Comparison of ENCODE assay signal across 22 cellular contexts in the genomic region with DNA sequence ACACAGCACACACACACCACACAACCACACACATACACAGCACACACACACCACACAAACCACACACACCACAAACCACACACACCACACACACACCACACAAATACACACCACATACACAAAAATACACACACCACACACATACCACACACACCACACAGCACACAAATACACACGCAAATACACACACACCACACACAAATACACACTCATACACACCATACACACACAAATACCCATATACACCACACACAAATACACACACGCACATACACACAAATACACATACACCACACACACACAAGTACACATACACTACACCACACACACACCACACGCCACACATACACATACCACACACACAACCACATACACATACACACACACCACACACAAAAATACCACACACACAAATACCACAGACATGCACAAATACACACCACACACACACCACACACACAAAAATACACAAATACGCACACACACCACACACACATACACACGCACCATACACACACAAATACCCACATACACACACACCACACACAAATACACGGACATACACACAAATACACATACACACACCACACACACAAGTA.
DNase-seq lines count a peak whose midpoint lies in the region; ATAC-seq, FAIRE-seq and TF ChIP-seq lines count a peak whose summit lies in the region.
"Had no signal": no experiment of that assay in that cellular context is flagged by ENCODE, and none has a peak within 500 bp of the region (broad histone marks: within the 10 kb centered on the region; RNA-seq: fewer than 3 reads in every experiment).

No MANE protein-coding gene starts in this region.

- intact Hi-C loops in posterior vena cava (cut with DNase I), result loop anchor here (5.0 to 10.0 kb wide), 2 partner anchors 231 to 1849 kb away; a partner anchor contains a TSS
- intact Hi-C loops in activated CD8-positive, alpha-beta T cell treated with anti-CD3 and anti-CD28 coated beads for 36 hours (cut with micrococcal nuclease), result no loop called here

- H3K27me3 Mint-ChIP-seq in activated CD8-positive, alpha-beta T cell treated with anti-CD3 and anti-CD28 coated beads for 36 hours, result peaks cover 18% of the 10 kb centered on the region

- CTCF ChIA-PET in activated CD8-positive, alpha-beta T cell treated with anti-CD3 and anti-CD28 coated beads for 36 hours (lab: Charles Lee), result no interaction called here

- H3K9me1 ChIP-seq in keratinocyte (ENCODE audit: control insufficient read depth, extremely low read depth, insufficient read depth, low read length), result no peaks in the 10 kb centered on the region

- H4K20me1 ChIP-seq in keratinocyte (ENCODE audit: control insufficient read depth, extremely low read depth, insufficient read depth, low read length), result no peaks in the 10 kb centered on the region
- H4K20me1 ChIP-seq: BLaER1 treated with 17β-estradiol and CSF1 and Interleukin-3, amounts not matched to agents 10 nM and 100 nM had no signal

- TF ChIP-seq CTCF in keratinocyte (optimal IDR thresholded peaks at IDR 0.05 in 1 of 3, IDR thresholded peaks at IDR 0.05 in 1 of 3, conservative IDR thresholded peaks at IDR 0.05 in 1 of 3; ENCODE audit: extremely low read depth in 1 of 3, insufficient read depth in 2 of 3, low read length in 3 of 3) (no peak), GM20000 (IDR thresholded peaks at IDR 0.05; ENCODE audit: extremely low read depth, missing control alignments) (no peak)
- TF ChIP-seq CTCF in activated CD8-positive, alpha-beta T cell treated with anti-CD3 and anti-CD28 coated beads for 36 hours (IDR thresholded peaks at IDR 0.05), result no peak

- H3K36me3 Mint-ChIP-seq in activated CD8-positive, alpha-beta T cell treated with anti-CD3 and anti-CD28 coated beads for 36 hours (ENCODE audit: low read depth), result no peaks in the 10 kb centered on the region
- H3K36me3 Mint-ChIP-seq: CD4-positive, alpha-beta memory T cell had no signal

- peaks cover 7% of the 10 kb centered on the region for H3K27me3 ChIP-seq in keratinocyte (ENCODE audit: control insufficient read depth, extremely low read depth, insufficient read depth, low read length)
- H3K27me3 ChIP-seq in stomach smooth muscle (ENCODE audit: control insufficient read depth in 1 of 2, insufficient read depth in 2 of 2, low read length in 2 of 2), result no peaks in the 10 kb centered on the region
- H3K27me3 ChIP-seq: BLaER1 treated with 17β-estradiol and CSF1 and Interleukin-3, amounts not matched to agents 10 nM and 100 nM had no signal

- POLR2A ChIA-PET in activated CD8-positive, alpha-beta T cell treated with anti-CD3 and anti-CD28 coated beads for 36 hours (lab: Charles Lee), result no interaction called here

- H3K36me3 ChIP-seq in keratinocyte (ENCODE audit: control insufficient read depth in 2 of 2, extremely low read depth in 1 of 2, insufficient read depth in 2 of 2, low read length in 2 of 2) (no peaks in the 10 kb centered on the region), stomach smooth muscle (ENCODE audit: control insufficient read depth in 2 of 2, insufficient read depth in 2 of 2, low read length in 2 of 2) (no peaks in the 10 kb centered on the region)
- H3K36me3 ChIP-seq: BLaER1 treated with 17β-estradiol and CSF1 and Interleukin-3, amounts not matched to agents 10 nM and 100 nM; SJCRH30 had no signal

- H3K4me1 Mint-ChIP-seq in activated CD8-positive, alpha-beta T cell treated with anti-CD3 and anti-CD28 coated beads for 36 hours (ENCODE audit: low read depth), result no peaks in the 10 kb centered on the region
- H3K4me1 Mint-ChIP-seq: CD4-positive, alpha-beta memory T cell had no signal

- H3K27ac ChIP-seq in keratinocyte (ENCODE audit: control insufficient read depth, insufficient read depth, low read length), result no peak overlapping the region
- H3K27ac ChIP-seq in stomach smooth muscle (ENCODE audit: low read length), result peak overlapping the region; percentile 64
- H3K27ac ChIP-seq: BLaER1 treated with 17β-estradiol and CSF1 and Interleukin-3, amounts not matched to agents 10 nM and 100 nM; SJCRH30 had no signal

- no peak overlapping the region for H3K9ac ChIP-seq in keratinocyte (ENCODE audit: control insufficient read depth, extremely low read depth, insufficient read depth, low read length)
- peak overlapping the region in 1 of 2 donors; percentile 8 for H3K9ac ChIP-seq in stomach smooth muscle (ENCODE audit: low read length in 2 of 2)
- H3K9ac ChIP-seq: BLaER1 treated with 17β-estradiol and CSF1 and Interleukin-3, amounts not matched to agents 10 nM and 100 nM had no signal

- DNase-seq in GM12891 (ENCODE audit: insufficient read length, low spot score), result no peak
- peak; percentile 8 for DNase-seq in amniotic epithelial cell (ENCODE audit: low read depth)
- no peak for DNase-seq in keratinocyte (ENCODE audit: low read depth, low spot score)
- no peak for DNase-seq in GM20000 (ENCODE audit: low spot score)
- no peak for DNase-seq in NCI-H345 (lab: John Stamatoyannopoulos, UW)
- no peak for DNase-seq in posterior vena cava (ENCODE audit: low spot score)
- no peak for DNase-seq in activated CD8-positive, alpha-beta T cell treated with anti-CD3 and anti-CD28 coated beads for 36 hours
- DNase-seq: 8988T; Caco-2; CD4-positive, alpha-beta memory T cell; DMS 273 treated with DMSO at 0.1 percent for 48 hours; DMS79 treated with DMSO at 0.1 percent for 48 hours; KBM-7; MM.1S; NCI-H1048; NCI-H1436; NCI-H2029 treated with DMSO at 0.1 percent for 48 hours; NCI-H524 treated with DMSO at 0.1 percent for 48 hours; SJCRH30 had no signal

- no peak overlapping the region for H3K4me3 Mint-ChIP-seq in activated CD8-positive, alpha-beta T cell treated with anti-CD3 and anti-CD28 coated beads for 36 hours
- H3K4me3 Mint-ChIP-seq: CD4-positive, alpha-beta memory T cell had no signal

- H3K9me3 ChIP-seq in keratinocyte (ENCODE audit: control insufficient read depth, low read depth, low read length) (no peaks in the 10 kb centered on the region), stomach smooth muscle (ENCODE audit: control insufficient read depth in 2 of 2, low read length in 2 of 2) (no peaks in the 10 kb centered on the region)
- H3K9me3 ChIP-seq: Caco-2 had no signal

- no peak for TF ChIP-seq POLR2A in GM12891 (IDR thresholded peaks at IDR 0.05; ENCODE audit: low read depth, low read length)

- dilution Hi-C loops in keratinocyte (cut with MboI; ENCODE audit: extremely low pct_ligation_motif_present, low sequenced_read_pairs), result no loop called here

- H3K4me3 ChIP-seq in keratinocyte (ENCODE audit: control insufficient read depth in 2 of 3, extremely low read depth in 1 of 3, insufficient read depth in 2 of 3, low read depth in 1 of 3, low read length in 3 of 3) (no peak overlapping the region), stomach smooth muscle (ENCODE audit: low read length in 2 of 2) (no peak overlapping the region)
- H3K4me3 ChIP-seq: BLaER1 treated with 17β-estradiol and CSF1 and Interleukin-3, amounts not matched to agents 10 nM and 100 nM; SJCRH30 had no signal

- peak; percentile 85 for FAIRE-seq in GM12891 (lab: Jason Lieb, UNC)
- FAIRE-seq in keratinocyte (lab: Jason Lieb, UNC), result peak; percentile 44
- FAIRE-seq: RCC 7860 had no signal

- no peaks in the 10 kb centered on the region for H3K79me2 ChIP-seq in keratinocyte (ENCODE audit: control insufficient read depth, insufficient read depth, low read length)

- no peak overlapping the region for H3K27ac Mint-ChIP-seq in activated CD8-positive, alpha-beta T cell treated with anti-CD3 and anti-CD28 coated beads for 36 hours
- H3K27ac Mint-ChIP-seq: CD4-positive, alpha-beta memory T cell had no signal

- H2AFZ ChIP-seq in keratinocyte (ENCODE audit: control insufficient read depth, low read length), result no peak overlapping the region

- H3K4me1 ChIP-seq in keratinocyte (ENCODE audit: control insufficient read depth, extremely low read depth, insufficient read depth, low read length) (no peaks in the 10 kb centered on the region), stomach smooth muscle (ENCODE audit: control insufficient read depth, insufficient read depth, low read length) (peaks cover 22% of the 10 kb centered on the region)
- H3K4me1 ChIP-seq: BLaER1 treated with 17β-estradiol and CSF1 and Interleukin-3, amounts not matched to agents 10 nM and 100 nM; Caco-2; SJCRH30 had no signal

- no peak overlapping the region for H3K4me2 ChIP-seq in keratinocyte (ENCODE audit: control insufficient read depth, extremely low read depth, insufficient read depth, low read depth, low read length)
- H3K4me2 ChIP-seq: BLaER1 treated with 17β-estradiol and CSF1 and Interleukin-3, amounts not matched to agents 10 nM and 100 nM had no signal

- ATAC-seq in activated CD8-positive, alpha-beta T cell treated with anti-CD3 and anti-CD28 coated beads for 36 hours, result no peak

- no peaks in the 10 kb centered on the region for H3K9me3 Mint-ChIP-seq in activated CD8-positive, alpha-beta T cell treated with anti-CD3 and anti-CD28 coated beads for 36 hours
- H3K9me3 Mint-ChIP-seq: CD4-positive, alpha-beta memory T cell had no signal

TF ChIP-seq in GM12891, 5 proteins besides CTCF, POLR2A, EP300 and RAD21:
- TF ChIP-seq SPI1 (IDR thresholded peaks at IDR 0.05; ENCODE audit: low read depth, low read length) (no peak), PAX5 (IDR thresholded peaks at IDR 0.05; ENCODE audit: insufficient read depth, low read length, severe bottlenecking) (no peak), POU2F2 (IDR thresholded peaks at IDR 0.05; ENCODE audit: low read depth, low read length) (no peak), TAF1 (IDR thresholded peaks at IDR 0.05; ENCODE audit: low read depth, low read length) (no peak), POLR2AphosphoS5 (IDR thresholded peaks at IDR 0.05; ENCODE audit: low read depth, low read length) (no peak)
TF ChIP-seq in GM12891: peak in this region for 0.
